31 cellular contexts compared by ENCODE assay signal in genomic region chr7:41046778-41047177, GRCh38.
DNase-seq lines count a peak whose midpoint lies in the region; ATAC-seq, FAIRE-seq and TF ChIP-seq lines count a peak whose summit lies in the region.
"Had no signal": no experiment of that assay in that cellular context is flagged by ENCODE, and none has a peak within 500 bp of the region (broad histone marks: within the 10 kb centered on the region; RNA-seq: fewer than 3 reads in every experiment).

No MANE protein-coding gene starts in this region.

- TF ChIP-seq POLR2A in H1 (IDR thresholded peaks at IDR 0.05; ENCODE audit: control extremely low read depth in 1 of 2, low read depth in 2 of 2, low read length in 2 of 2) = no peak

- peak overlapping the region; percentile 76 for H3K27ac Mint-ChIP-seq in osteocyte (ENCODE audit: unreplicated experiment)
- H3K27ac Mint-ChIP-seq in activated CD8-positive, alpha-beta memory T cell treated with anti-CD3 and anti-CD28 coated beads, Interleukin-2, amount 10 ng/mL, durations not matched to agents 7 days and 5 days = no peak overlapping the region
- H3K27ac Mint-ChIP-seq: activated naive CD8-positive, alpha-beta T cell treated with anti-CD3 and anti-CD28 coated beads, Interleukin-2, amount 50 U/mL, for 24 hours; CD4-positive, alpha-beta memory T cell; neural progenitor cell had no signal

- H3K79me1 ChIP-seq in H1 (ENCODE audit: low read depth, low read length) = no peaks in the 10 kb centered on the region

- peaks cover 11% of the 10 kb centered on the region for H3K9me3 Mint-ChIP-seq in osteocyte (ENCODE audit: unreplicated experiment)
- peaks cover 10% of the 10 kb centered on the region for H3K9me3 Mint-ChIP-seq in activated CD8-positive, alpha-beta memory T cell treated with anti-CD3 and anti-CD28 coated beads, Interleukin-2, amount 10 ng/mL, durations not matched to agents 7 days and 5 days (ENCODE audit: low read depth)

- peaks cover 0 to 3% (median 0%) of the 10 kb centered on the region in 4 experiments; a peak in 1 of 7 replicates for H3K4me1 ChIP-seq in H1 (replicated peaks in 1 of 4; ENCODE audit: control insufficient read depth in 3 of 4, insufficient read depth in 4 of 4, low read length in 3 of 4)

- no peak overlapping the region for H2AK5ac ChIP-seq in H1 (ENCODE audit: low read depth, low read length)

- no peak for FAIRE-seq in H1 (lab: Jason Lieb, UNC)
- FAIRE-seq: G401.6, GM19239, kidney had no signal

- peaks cover 5% of the 10 kb centered on the region for H3K36me3 Mint-ChIP-seq in osteocyte (ENCODE audit: unreplicated experiment)
- H3K36me3 Mint-ChIP-seq in activated CD8-positive, alpha-beta memory T cell treated with anti-CD3 and anti-CD28 coated beads, Interleukin-2, amount 10 ng/mL, durations not matched to agents 7 days and 5 days = no peaks in the 10 kb centered on the region
- H3K36me3 Mint-ChIP-seq: CD4-positive, alpha-beta memory T cell; neural progenitor cell had no signal

- H3K27ac ChIP-seq in H1 (ENCODE audit: low read depth, low read length) = no peak overlapping the region
- H3K27ac ChIP-seq: 22Rv1, epithelial cell of prostate, neural progenitor cell, RWPE1 had no signal

- H3K4ac ChIP-seq in H1 (replicated peaks; ENCODE audit: insufficient read length, low read depth, low read length) = no peak overlapping the region

- no peaks in the 10 kb centered on the region for H3K23me2 ChIP-seq in H1 (ENCODE audit: low read depth, low read length)

- H3K4me3 ChIP-seq in H1 (ENCODE audit: extremely low read depth in 1 of 4, insufficient read depth in 2 of 4, low read depth in 3 of 4, low read length in 4 of 4) = no peak overlapping the region
- H3K4me3 ChIP-seq: neural progenitor cell had no signal

- peak overlapping the region; percentile 45 for H4K91ac ChIP-seq in H1 (replicated peaks; ENCODE audit: insufficient read length, low read length)

- no peaks in the 10 kb centered on the region for H3K9me3 ChIP-seq in H1 (ENCODE audit: insufficient read depth in 2 of 2, low read depth in 1 of 2, low read length in 1 of 2)

- H3K79me2 ChIP-seq in H1 (ENCODE audit: control insufficient read depth in 1 of 2, insufficient read depth in 2 of 2, low read length in 2 of 2) = no peaks in the 10 kb centered on the region

- CTCF ChIA-PET in H1 (lab: Charles Lee; ENCODE audit: partially characterized antibody) = interaction anchor here (0.9 to 2.3 kb wide), 5 partner anchors 9 to 658 kb away, joined by 3 to 6 read pairs (median 4); no protein-coding TSS in a partner anchor
- CTCF ChIA-PET in activated CD8-positive, alpha-beta memory T cell treated with anti-CD3 and anti-CD28 coated beads, Interleukin-2, amount 10 ng/mL, durations not matched to agents 7 days and 5 days (lab: Charles Lee) = no interaction called here

- H3K27me3 Mint-ChIP-seq in osteocyte (ENCODE audit: unreplicated experiment) = no peaks in the 10 kb centered on the region
- H3K27me3 Mint-ChIP-seq in activated CD8-positive, alpha-beta memory T cell treated with anti-CD3 and anti-CD28 coated beads, Interleukin-2, amount 10 ng/mL, durations not matched to agents 7 days and 5 days = no peaks in the 10 kb centered on the region
- H3K27me3 Mint-ChIP-seq: activated naive CD8-positive, alpha-beta T cell treated with anti-CD3 and anti-CD28 coated beads, Interleukin-2, amount 50 U/mL, for 24 hours; CD4-positive, alpha-beta memory T cell had no signal

- H2AFZ ChIP-seq in H1 (ENCODE audit: low read length) = no peak overlapping the region
- H2AFZ ChIP-seq: neural progenitor cell had no signal

- no peak for ATAC-seq in activated CD8-positive, alpha-beta memory T cell treated with anti-CD3 and anti-CD28 coated beads, Interleukin-2, amount 10 ng/mL, durations not matched to agents 7 days and 5 days
- ATAC-seq: activated naive CD8-positive, alpha-beta T cell treated with anti-CD3 and anti-CD28 coated beads, Interleukin-2, amount 50 U/mL, for 24 hours had no signal

- no peak for TF ChIP-seq RAD21 in H1 (IDR thresholded peaks at IDR 0.05 in 1 of 2, conservative IDR thresholded peaks at IDR 0.05 in 1 of 2; ENCODE audit: low read depth in 2 of 2, low read length in 2 of 2)

- H3K18ac ChIP-seq in H1 (ENCODE audit: extremely low read depth, low read length) = no peak overlapping the region

- DNase-seq in NCI-H2029 (lab: John Stamatoyannopoulos, UW) (peak; percentile 23), NCI-H2029 treated with DMSO at 0.1 percent for 48 hours (lab: John Stamatoyannopoulos, UW) (no peak), NCI-H774 (lab: John Stamatoyannopoulos, UW) (peak; percentile 54), H1 (ENCODE audit: low read depth in 1 of 2, low spot score in 2 of 2) (no peak), osteocyte (ENCODE audit: extremely low spot score, unreplicated experiment) (no peak), cerebellum (ENCODE audit: low spot score) (no peak), AG20443 (ENCODE audit: low spot score) (no peak)
- no peak for DNase-seq in activated CD8-positive, alpha-beta memory T cell treated with anti-CD3 and anti-CD28 coated beads, Interleukin-2, amount 10 ng/mL, durations not matched to agents 7 days and 5 days
- DNase-seq: activated CD4-positive, alpha-beta T cell treated with anti-CD3 and anti-CD28 coated beads for 4 hours; activated CD8-positive, alpha-beta memory T cell treated with anti-CD3 and anti-CD28 coated beads for 24 hours; activated gamma-delta T cell; activated naive CD8-positive, alpha-beta T cell treated with anti-CD3 and anti-CD28 coated beads, Interleukin-2, amount 50 U/mL, for 24 hours; activated T-cell treated with anti-CD3 and anti-CD28 coated beads, Interleukin-2, amount 50 U/mL, for 1 hour; CD4-positive, alpha-beta memory T cell; glutamatergic neuron; H9; kidney; mammary epithelial cell; NCI-H1092 treated with DMSO at 0.1 percent for 48 hours; NCI-H187; NCI-H2227 treated with DMSO at 0.1 percent for 48 hours; NCI-H748 treated with DMSO at 0.1 percent for 48 hours; stimulated activated CD4-positive, alpha-beta T cell treated with anti-CD3 and anti-CD28 coated beads, Interleukin-15, amount 100 ng/mL, for 24 hours; stimulated activated naive CD4-positive, alpha-beta T cell treated with Interleukin-2 at 50 U/mL for 16 hours; T-helper 9 cell had no signal

- H3K23ac ChIP-seq in H1 (ENCODE audit: insufficient read length) = no peak overlapping the region

- H3K27me3 ChIP-seq in H1 (replicated peaks in 1 of 4; ENCODE audit: control insufficient read depth in 3 of 4, extremely low read depth in 1 of 4, insufficient read depth in 3 of 4, low read length in 3 of 4) = peaks cover 0 to 2% (median 0%) of the 10 kb centered on the region in 4 experiments; a peak in 1 of 7 replicates
- H3K27me3 ChIP-seq: neural progenitor cell had no signal

- no peak overlapping the region for H3K9ac ChIP-seq in H1 (replicated peaks in 1 of 4; ENCODE audit: extremely low read depth in 1 of 4, low read depth in 3 of 4, low read length in 3 of 4)
- H3K9ac ChIP-seq: neural progenitor cell had no signal

- no peak for TF ChIP-seq EP300 in H1 (IDR thresholded peaks at IDR 0.05; ENCODE audit: borderline replicate concordance in 1 of 2, low read depth in 2 of 2, low read length in 2 of 2)

- H3K14ac ChIP-seq in H1 (ENCODE audit: insufficient read length) = no peak overlapping the region

- no peak overlapping the region for H2BK5ac ChIP-seq in H1 (ENCODE audit: low read depth, low read length)

- no peak overlapping the region for H2BK15ac ChIP-seq in H1 (ENCODE audit: low read length)

- H3K4me2 ChIP-seq in H1 (ENCODE audit: insufficient read depth in 1 of 2, low read depth in 2 of 2, low read length in 2 of 2) = no peak overlapping the region
- H3K4me2 ChIP-seq: neural progenitor cell had no signal

- H3K56ac ChIP-seq in H1 (replicated peaks; ENCODE audit: insufficient read length, low read depth, low read length) = no peak overlapping the region

- no peak overlapping the region for H2BK20ac ChIP-seq in H1 (ENCODE audit: low read length)

- WGBS in H1 (ENCODE audit: extremely low coverage in 1 of 2, insufficient coverage in 1 of 2, insufficient read length in 1 of 2, insufficient replicate concordance in 2 of 2, low coverage in 1 of 2, low lambda C conversion rate in 2 of 2, missing lambda C conversion rate in 1 of 2), 2 experiments = 84% methylated on average over 4 of the region's 4 CpGs; no CpG with 5 or more reads in 1 of the 2 experiments

- POLR2A ChIA-PET in H1 (lab: Charles Lee; ENCODE audit: partially characterized antibody) = no interaction called here

- H2BK12ac ChIP-seq in H1 (ENCODE audit: low read depth, low read length) = no peak overlapping the region

- no peak overlapping the region for H2BK120ac ChIP-seq in H1 (replicated peaks; ENCODE audit: low read depth, low read length)

- no peaks in the 10 kb centered on the region for H3K36me3 ChIP-seq in H1 (ENCODE audit: control insufficient read depth in 2 of 4, insufficient read depth in 4 of 4, low read length in 3 of 4)
- H3K36me3 ChIP-seq: neural progenitor cell had no signal

- no peak overlapping the region for H4K8ac ChIP-seq in H1 (ENCODE audit: extremely low read depth, insufficient read depth, low read length)

- TF ChIP-seq CTCF in H1 (IDR thresholded peaks at IDR 0.05; ENCODE audit: control extremely low read depth in 1 of 3, insufficient read depth in 1 of 3, low read depth in 1 of 3, low read length in 3 of 3) = no peak
- TF ChIP-seq CTCF in osteocyte (IDR thresholded peaks at IDR 0.05) = no peak

- no peak overlapping the region for H3K4me3 Mint-ChIP-seq in osteocyte (ENCODE audit: unreplicated experiment)
- no peak overlapping the region for H3K4me3 Mint-ChIP-seq in activated CD8-positive, alpha-beta memory T cell treated with anti-CD3 and anti-CD28 coated beads, Interleukin-2, amount 10 ng/mL, durations not matched to agents 7 days and 5 days
- H3K4me3 Mint-ChIP-seq: activated naive CD8-positive, alpha-beta T cell treated with anti-CD3 and anti-CD28 coated beads, Interleukin-2, amount 50 U/mL, for 24 hours; CD4-positive, alpha-beta memory T cell; H9; neural progenitor cell had no signal

- H4K20me1 ChIP-seq in H1 (replicated peaks in 1 of 2; ENCODE audit: control insufficient read depth in 1 of 2, insufficient read depth in 2 of 2, low read length in 2 of 2) = no peaks in the 10 kb centered on the region

- H4K5ac ChIP-seq in H1 (ENCODE audit: insufficient read length, low read depth, low read length) = no peak overlapping the region

- peaks cover 39% of the 10 kb centered on the region for H3K4me1 Mint-ChIP-seq in osteocyte (ENCODE audit: unreplicated experiment)
- no peaks in the 10 kb centered on the region for H3K4me1 Mint-ChIP-seq in activated CD8-positive, alpha-beta memory T cell treated with anti-CD3 and anti-CD28 coated beads, Interleukin-2, amount 10 ng/mL, durations not matched to agents 7 days and 5 days
- H3K4me1 Mint-ChIP-seq: activated naive CD8-positive, alpha-beta T cell treated with anti-CD3 and anti-CD28 coated beads, Interleukin-2, amount 50 U/mL, for 24 hours; CD4-positive, alpha-beta memory T cell had no signal

TF ChIP-seq in H1, 55 proteins besides CTCF, POLR2A, EP300 and RAD21 (continues in another document):
- TF ChIP-seq BACH1 (IDR thresholded peaks at IDR 0.05; ENCODE audit: low read length) (no peak), TBP (IDR thresholded peaks at IDR 0.05; ENCODE audit: low read depth, low read length) (no peak), PHF8 (conservative IDR thresholded peaks at IDR 0.05; ENCODE audit: low read depth, low read length) (no peak), ZNF274 (IDR thresholded peaks at IDR 0.05; ENCODE audit: borderline replicate concordance, extremely low read depth, low read length) (no peak), SIRT6 (IDR thresholded peaks at IDR 0.05; ENCODE audit: low read length) (no peak)

Comparison
In these comparisons a context has a peak if more than half of its experiments do, and no peak if none do; other contexts are left out.
1. DNase-seq: peak in NCI-H2029 (single experiment) and NCI-H774 (single experiment); none in NCI-H2029 treated with DMSO at 0.1 percent for 48 hours (single experiment), H1 (0 of 2), osteocyte (single experiment), cerebellum (single experiment), activated CD8-positive, alpha-beta memory T cell treated with anti-CD3 and anti-CD28 coated beads, Interleukin-2, amount 10 ng/mL, durations not matched to agents 7 days and 5 days (single experiment) and AG20443 (single experiment).